8 cellular contexts compared by ENCODE assay signal in the genomic region with DNA sequence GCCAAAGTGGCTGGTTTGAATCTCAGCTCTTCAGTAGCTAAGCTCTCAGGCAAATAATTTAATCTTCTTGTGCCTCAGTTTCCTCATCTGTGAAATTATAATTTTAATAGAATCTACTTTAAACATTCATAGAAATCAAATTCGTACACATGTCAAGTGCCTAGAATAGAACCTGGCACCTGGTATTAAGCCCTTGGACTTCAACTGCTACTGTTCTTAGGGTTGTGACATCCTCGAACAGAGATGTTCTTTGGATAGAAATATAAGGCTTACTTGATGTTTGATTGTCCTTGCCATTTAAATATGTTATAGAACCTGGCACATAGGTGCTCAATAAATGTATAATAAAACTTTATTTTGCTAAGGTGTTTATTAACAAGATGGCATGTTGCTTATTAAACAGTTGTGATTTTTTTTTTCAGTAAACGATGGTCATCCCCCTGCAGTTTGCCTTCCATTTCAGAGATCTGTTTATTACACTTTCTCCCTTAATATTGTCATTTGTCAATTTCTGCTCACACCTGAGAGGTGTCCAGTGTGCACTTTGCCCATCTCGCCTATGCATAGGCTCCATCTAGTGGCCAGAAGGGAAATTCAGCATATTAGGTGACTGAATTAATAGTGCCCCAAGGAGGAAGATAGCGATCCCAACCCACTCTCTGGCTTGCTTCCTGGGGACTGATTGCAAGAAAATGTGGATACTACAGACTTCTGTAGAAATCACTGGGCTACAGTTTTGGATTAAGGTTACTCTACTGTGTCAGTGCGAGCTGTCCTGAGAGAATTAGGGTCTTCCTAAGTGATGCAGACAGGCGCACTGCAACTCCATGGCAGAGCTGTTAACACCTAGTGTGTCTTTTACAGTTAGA. TPM values are rescaled to one million over a fixed set of nuclear protein-coding genes. Genes with fewer than 3 reads are reported as not detected.
DNase-seq lines count a peak whose midpoint lies in the region; ATAC-seq, FAIRE-seq and TF ChIP-seq lines count a peak whose summit lies in the region.

No MANE protein-coding gene starts in this region.

- no peak for DNase-seq in activated CD4-positive, CD25-positive, alpha-beta regulatory T cell (lab: John Stamatoyannopoulos, UW)
- DNase-seq in OCI-LY7 (ENCODE audit: low spot score) (peak; percentile 68), cardiac fibroblast (ENCODE audit: low read depth in 2 of 2) (peak; percentile 56 to 76), HepG2 (ENCODE audit: low spot score) (peak; percentile 66), urothelium cell line (ENCODE audit: low spot score) (peak; percentile 67)

- no peaks in the 10 kb centered on the region for H3K9me3 ChIP-seq in OCI-LY7 (ENCODE audit: low read length)
- H3K9me3 ChIP-seq in HepG2 (ENCODE audit: low read length), result no peaks in the 10 kb centered on the region

- no peaks in the 10 kb centered on the region for H3K27me3 ChIP-seq in HepG2 (ENCODE audit: control insufficient read depth in 1 of 2, insufficient read depth in 2 of 2, low read length in 2 of 2)

- in situ Hi-C loops in HepG2 (cut with HindIII; ENCODE audit: extremely low pct_ligation_motif_present, low pct_unique_long_range_greater_than_20kb), result loop anchor here (5.0 to 10.0 kb wide), 2 partner anchors 116 to 137 kb away; no protein-coding TSS in a partner anchor

- no peak overlapping the region for H3K9ac ChIP-seq in HepG2 (ENCODE audit: insufficient read depth, low read depth, low read length)

- no TSS peak for BruUV-seq in OCI-LY7 (replicated peaks; lab: Mats Ljungman, UMichigan)
- no TSS peak for BruUV-seq in HepG2 (replicated peaks; lab: Mats Ljungman, UMichigan)

- peaks cover 2% of the 10 kb centered on the region; the same call in 1 of the 2 replicates for H3K79me2 ChIP-seq in OCI-LY7 (ENCODE audit: insufficient read depth, low read depth, low read length)
- H3K79me2 ChIP-seq in HepG2 (ENCODE audit: insufficient read depth, low read length), result peaks cover 100% of the 10 kb centered on the region

- intact Hi-C loops in OCI-LY7 (cut with micrococcal nuclease; ENCODE audit: unreplicated experiment), result loop anchor here (2.0 to 10.0 kb wide), 3 partner anchors 140 to 494 kb away; no protein-coding TSS in a partner anchor
- intact Hi-C loops in HepG2 (cut with micrococcal nuclease; ENCODE audit: unreplicated experiment), result loop anchor here (1.0 to 5.0 kb wide), 2 partner anchors 140 to 217 kb away; no protein-coding TSS in a partner anchor

- H2AFZ ChIP-seq in OCI-LY7 (ENCODE audit: low read length) (no peak overlapping the region), HepG2 (ENCODE audit: low read length) (no peak overlapping the region)

- peak; percentile 60 for TF ChIP-seq RAD21 in HepG2 (CRISPR knock-in tag; IDR thresholded peaks at IDR 0.05)

- peak; percentile 68 to 76 for ATAC-seq in activated CD4-positive, CD25-positive, alpha-beta regulatory T cell treated with anti-CD3 and anti-CD28 coated beads, Interleukin-2, amount 50 U/mL, for 24 hours
- ATAC-seq in GM19455 (IDR thresholded peaks at IDR 0.05; ENCODE audit: unreplicated experiment) (peak; percentile 88), HG03442 (IDR thresholded peaks at IDR 0.05; ENCODE audit: unreplicated experiment) (peak; percentile 95), HepG2 (peak; percentile 64)

- peak; percentile 94 for TF ChIP-seq CTCF in OCI-LY7 (conservative IDR thresholded peaks at IDR 0.05; ENCODE audit: low read length)
- TF ChIP-seq CTCF in cardiac fibroblast (IDR thresholded peaks at IDR 0.05; ENCODE audit: low read depth, low read length), result peak; percentile 91
- TF ChIP-seq CTCF in HepG2 (CRISPR knock-in tag; IDR thresholded peaks at IDR 0.05), result peak; percentile 89

- peak; percentile 58 for FAIRE-seq in HepG2 (lab: Jason Lieb, UNC)
- no peak for FAIRE-seq in urothelium cell line (lab: Jason Lieb, UNC)

- H3K4me3 ChIP-seq in OCI-LY7 (ENCODE audit: low read depth, low read length, poor library complexity, severe bottlenecking), result no peak overlapping the region
- no peak overlapping the region for H3K4me3 ChIP-seq in cardiac fibroblast (replicated peaks in 1 of 2; ENCODE audit: low read depth in 2 of 2, low read length in 2 of 2)
- H3K4me3 ChIP-seq in HepG2 (replicated peaks in 1 of 3; ENCODE audit: insufficient read depth in 1 of 3, low read depth in 2 of 3, low read length in 3 of 3), result no peak overlapping the region

- WGBS in HepG2 (ENCODE audit: low lambda C conversion rate), result 44% methylated on average over 7 of the region's 7 CpGs

- H3K36me3 ChIP-seq in OCI-LY7 (ENCODE audit: insufficient read depth, low read length) (no peaks in the 10 kb centered on the region), HepG2 (replicated peaks in 1 of 2; ENCODE audit: control insufficient read depth in 1 of 2, insufficient read depth in 2 of 2, low read length in 2 of 2) (peaks cover 0 to 4% of the 10 kb centered on the region in 2 experiments; a peak in 2 of 5 replicates)

- no peak overlapping the region for H3K4me2 ChIP-seq in OCI-LY7 (ENCODE audit: low read length)
- peak overlapping the region; percentile 46 for H3K4me2 ChIP-seq in HepG2 (ENCODE audit: low read depth, low read length)

- TF ChIP-seq POLR2A in HepG2 (IDR thresholded peaks at IDR 0.05; ENCODE audit: insufficient read depth in 1 of 2, low read depth in 2 of 2, low read length in 2 of 2), result no peak

- no peak for TF ChIP-seq EP300 in HepG2 (IDR thresholded peaks at IDR 0.05; ENCODE audit: low read depth in 2 of 2, low read length in 2 of 2)
- TF ChIP-seq EP300 in HepG2 (CRISPR knock-in tag; IDR thresholded peaks at IDR 0.05; ENCODE audit: borderline replicate concordance), result no peak

- POLR2A ChIA-PET in OCI-LY7 (lab: Charles Lee) (no interaction called here), HepG2 (lab: Yijun Ruan, JAX) (interaction anchor here (1.3 kb wide), 1 partner anchor 12 kb away, joined by 3 read pairs; no protein-coding TSS in a partner anchor)

- H4K20me1 ChIP-seq in OCI-LY7 (ENCODE audit: insufficient read depth, low read length) (peaks cover 35% of the 10 kb centered on the region), HepG2 (ENCODE audit: insufficient read depth, low read length) (peaks cover 83% of the 10 kb centered on the region)

- H3K27ac ChIP-seq in OCI-LY7 (ENCODE audit: low read depth, low read length, poor library complexity, severe bottlenecking) (no peak overlapping the region), HepG2 (ENCODE audit: extremely low read length, insufficient read depth, low read length) (no peak overlapping the region)

- H3K4me1 ChIP-seq in OCI-LY7 (ENCODE audit: insufficient read depth, low read length, poor library complexity, severe bottlenecking) (peaks cover 2% of the 10 kb centered on the region), HepG2 (ENCODE audit: insufficient read depth, low read length) (peaks cover 99% of the 10 kb centered on the region)

- no peaks in the 10 kb centered on the region for H3K9me2 ChIP-seq in OCI-LY7 (ENCODE audit: insufficient read depth, low read length)

- CTCF ChIA-PET in OCI-LY7 (lab: Charles Lee; ENCODE audit: unreplicated experiment), result no interaction called here
- CTCF ChIA-PET in HepG2 (lab: Yijun Ruan, JAX; ENCODE audit: low intra/inter-chr PET ratio, low total read pairs), result interaction anchor here (0.6 to 2.6 kb wide), 3 partner anchors 126 to 216 kb away, joined by 3 to 12 read pairs (median 3); no protein-coding TSS in a partner anchor

TF ChIP-seq in HepG2, 621 proteins besides CTCF, POLR2A, EP300 and RAD21 (continues in another document):
- no peak for TF ChIP-seq FLYWCH1 (CRISPR knock-in tag; IDR thresholded peaks at IDR 0.05)
- TF ChIP-seq NR2F6 (IDR thresholded peaks at IDR 0.05), result no peak
- peak; percentile 11; the same call in 1 of the 2 replicates for TF ChIP-seq NR2F6 (CRISPR knock-in tag; IDR thresholded peaks at IDR 0.05)
- 0 out of 2 replicates have a peak, but pooled peaks have one; percentile 27 for TF ChIP-seq ZSCAN25 (CRISPR knock-in tag; IDR thresholded peaks at IDR 0.05)
- peak; percentile 75; the same call in 1 of the 2 replicates for TF ChIP-seq HNF4G (IDR thresholded peaks at IDR 0.05; ENCODE audit: borderline replicate concordance, low read depth, low read length)
- TF ChIP-seq HNF4G (CRISPR knock-in tag; IDR thresholded peaks at IDR 0.05; ENCODE audit: borderline replicate concordance, low read depth), result no peak
- TF ChIP-seq, protein P1, sequence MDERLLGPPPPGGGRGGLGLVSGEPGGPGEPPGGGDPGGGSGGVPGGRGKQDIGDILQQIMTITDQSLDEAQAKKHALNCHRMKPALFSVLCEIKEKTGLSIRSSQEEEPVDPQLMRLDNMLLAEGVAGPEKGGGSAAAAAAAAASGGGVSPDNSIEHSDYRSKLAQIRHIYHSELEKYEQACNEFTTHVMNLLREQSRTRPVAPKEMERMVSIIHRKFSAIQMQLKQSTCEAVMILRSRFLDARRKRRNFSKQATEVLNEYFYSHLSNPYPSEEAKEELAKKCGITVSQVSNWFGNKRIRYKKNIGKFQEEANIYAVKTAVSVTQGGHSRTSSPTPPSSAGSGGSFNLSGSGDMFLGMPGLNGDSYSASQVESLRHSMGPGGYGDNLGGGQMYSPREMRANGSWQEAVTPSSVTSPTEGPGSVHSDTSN (CRISPR knock-in tag; IDR thresholded peaks at IDR 0.05), result no peak
- no peak for TF ChIP-seq CENPX (CRISPR knock-in tag; IDR thresholded peaks at IDR 0.05)

RNA-seq across cellular contexts. Expression of a gene that starts 10.7 kb away (rescaled TPM):
- 26.5 and 27.6 TPM in 2 replicates for total RNA-seq in OCI-LY7 (2014; rRNA removed; shearing (Covaris generic))
- total RNA-seq in OCI-LY7 (2022), result 28.9 and 29.1 TPM in 2 replicates
- 12.0 and 15.9 TPM in 2 replicates for total RNA-seq in HepG2 (2016; rRNA removed; fragmentation: Illumina TruSeq; extraction: Trizol)
- total RNA-seq in HepG2 (2016; cell fraction: cytosol; rRNA removed; fragmentation: Illumina TruSeq; extraction: Trizol; ENCODE audit: low read depth), result 22.3 and 26.4 TPM in 2 replicates
- 12.4 and 15.9 TPM in 2 replicates for total RNA-seq in HepG2 (2016; cell fraction: insoluble cytoplasmic fraction; rRNA removed; fragmentation: Illumina TruSeq; extraction: Trizol)
- total RNA-seq in HepG2 (2016; cell fraction: membrane; rRNA removed; fragmentation: Illumina TruSeq; extraction: Trizol), result 9.1 and 9.4 TPM in 2 replicates
- total RNA-seq in HepG2 (2016; cell fraction: nucleus; rRNA removed; fragmentation: Illumina TruSeq; extraction: Trizol), result 30.4 and 44.0 TPM in 2 replicates
- polyA plus RNA-seq in HepG2 (2011; rRNA removed), result 18.4 and 22.8 TPM in 2 replicates
- 18.9 and 21.0 TPM in 2 replicates for polyA plus RNA-seq in HepG2 (2011; cell fraction: cytosol; rRNA removed)
- 132 and 162 TPM in 2 replicates for polyA plus RNA-seq in HepG2 (2011; cell fraction: nucleus; rRNA removed)
- 24.6 and 26.4 TPM in 2 replicates for polyA plus RNA-seq in HepG2 (2012)
- 0.51 and 0.54 TPM in 2 replicates for polyA plus RNA-seq in HepG2 (2016; cell fraction: cytosol; fragmentation: Illumina TruSeq; extraction: Trizol; ENCODE audit: low read depth)
- 5.1 and 6.9 TPM in 2 replicates for polyA plus RNA-seq in HepG2 (2016; cell fraction: insoluble cytoplasmic fraction; fragmentation: Illumina TruSeq; extraction: Trizol; ENCODE audit: low read depth)
- 1.3 and 1.5 TPM in 2 replicates for polyA plus RNA-seq in HepG2 (2016; cell fraction: membrane; fragmentation: Illumina TruSeq; extraction: Trizol; ENCODE audit: low read depth)
- 18.9 and 21.8 TPM in 2 replicates for polyA plus RNA-seq in HepG2 (2016; cell fraction: nucleus; fragmentation: Illumina TruSeq; extraction: Trizol; ENCODE audit: insufficient read depth, low read depth)
- 153 and 191 TPM in 2 replicates for polyA minus RNA-seq in HepG2 (2011; rRNA and poly(A)+ RNA removed; ENCODE audit: low replicate concordance)
- polyA minus RNA-seq in HepG2 (2011; cell fraction: cytosol; rRNA and poly(A)+ RNA removed), result 117 and 121 TPM in 2 replicates
- 127 TPM in 2 replicates for polyA minus RNA-seq in HepG2 (2011; cell fraction: nucleus; rRNA and poly(A)+ RNA removed)

Comparison
In these comparisons a context has a peak if more than half of its experiments do, and no peak if none do; other contexts are left out.
1. DNase-seq: peak in OCI-LY7 (single experiment), cardiac fibroblast (2 of 2), HepG2 (single experiment) and urothelium cell line (single experiment); none in activated CD4-positive, CD25-positive, alpha-beta regulatory T cell (0 of 4).
2. Peak in every context shown above with its lines, with median percentiles within 50 percentile points of each other: ATAC-seq and CTCF ChIP-seq.